Comparison of ENCODE assay signal across 15 cellular contexts in genomic region chr10:69467928-69468770, GRCh38. TPM values are rescaled to one million over a fixed set of nuclear protein-coding genes. Genes with fewer than 3 reads are reported as not detected.
DNase-seq lines count a peak whose midpoint lies in the region; ATAC-seq, FAIRE-seq and TF ChIP-seq lines count a peak whose summit lies in the region.
"Had no signal": no experiment of that assay in that cellular context is flagged by ENCODE, and none has a peak within 500 bp of the region (broad histone marks: within the 10 kb centered on the region; RNA-seq: fewer than 3 reads in every experiment).

No MANE protein-coding gene starts in this region.

- H3K4me1 Mint-ChIP-seq in neural progenitor cell (peaks cover 36% of the 10 kb centered on the region), osteocyte (ENCODE audit: unreplicated experiment) (peaks cover 16% of the 10 kb centered on the region)

- no peaks in the 10 kb centered on the region for H3K9me3 Mint-ChIP-seq in neural progenitor cell
- H3K9me3 Mint-ChIP-seq in osteocyte (ENCODE audit: unreplicated experiment): no peaks in the 10 kb centered on the region
- H3K9me3 Mint-ChIP-seq: natural killer cell had no signal

- no peak for DNase-seq in cardiac muscle cell (ENCODE audit: low read depth in 1 of 2, low spot score in 1 of 2)
- DNase-seq in Right ventricle myocardium superior: no peak
- DNase-seq in dermis blood vessel endothelial cell: peak; percentile 61
- DNase-seq in neural progenitor cell (ENCODE audit: low spot score): peak; percentile 24
- DNase-seq in kidney: no peak
- DNase-seq in osteocyte (ENCODE audit: extremely low spot score, unreplicated experiment): no peak
- no peak for DNase-seq in cortex of kidney (lab: John Stamatoyannopoulos, UW)
- no peak for DNase-seq in NCI-H128 (lab: John Stamatoyannopoulos, UW; ENCODE audit: unreplicated experiment)
- DNase-seq: activated CD4-positive, alpha-beta T cell treated with anti-CD3 and anti-CD28 coated beads, Interleukin-2, amount 50 U/mL, for 4 hours; DMS153; natural killer cell; NCI-H1092 treated with DMSO at 0.1 percent for 48 hours; Peyer's patch had no signal

- H3K79me2 ChIP-seq in neural progenitor cell (ENCODE audit: low read depth): no peaks in the 10 kb centered on the region

- H4K20me1 ChIP-seq in neural progenitor cell (ENCODE audit: low read depth): no peaks in the 10 kb centered on the region

- no peak overlapping the region for H3K4me3 Mint-ChIP-seq in neural progenitor cell
- no peak overlapping the region for H3K4me3 Mint-ChIP-seq in osteocyte (ENCODE audit: unreplicated experiment)
- H3K4me3 Mint-ChIP-seq: natural killer cell had no signal

- H3K4me1 ChIP-seq in cardiac muscle cell (ENCODE audit: low read depth): peaks cover 77% of the 10 kb centered on the region
- H3K4me1 ChIP-seq in neural progenitor cell: peaks cover 18% of the 10 kb centered on the region
- H3K4me1 ChIP-seq in kidney (ENCODE audit: control insufficient read depth in 1 of 2, insufficient read depth in 1 of 2, low read depth in 1 of 2, low read length in 2 of 2): peaks cover 11 to 27% of the 10 kb centered on the region in 2 donors

- H3K4me2 ChIP-seq in neural progenitor cell: peak overlapping the region; percentile 45

- H3F3A ChIP-seq in neural progenitor cell (ENCODE audit: low read depth): no peaks in the 10 kb centered on the region

- FAIRE-seq in kidney (lab: Jason Lieb, UNC): no peak

- H3K36me3 ChIP-seq in cardiac muscle cell (no peaks in the 10 kb centered on the region), neural progenitor cell (no peaks in the 10 kb centered on the region), kidney (ENCODE audit: control insufficient read depth in 1 of 2, insufficient read depth in 2 of 2, low read length in 2 of 2) (no peaks in the 10 kb centered on the region)
- H3K36me3 ChIP-seq: Peyer's patch had no signal

- TF ChIP-seq CTCF in cardiac muscle cell (IDR thresholded peaks at IDR 0.05; ENCODE audit: low read depth, low read length) (no peak), neural progenitor cell (IDR thresholded peaks at IDR 0.05) (no peak), kidney (IDR thresholded peaks at IDR 0.05; ENCODE audit: borderline replicate concordance, extremely low read depth, insufficient read depth) (no peak), osteocyte (IDR thresholded peaks at IDR 0.05) (no peak)

- H3K27ac Mint-ChIP-seq in neural progenitor cell (peak overlapping the region; percentile 27), osteocyte (ENCODE audit: unreplicated experiment) (no peak overlapping the region)
- H3K27ac Mint-ChIP-seq: natural killer cell had no signal

- H3K27ac ChIP-seq in cardiac muscle cell: peak overlapping the region; percentile 1
- H3K27ac ChIP-seq in neural progenitor cell: no peak overlapping the region
- H3K27ac ChIP-seq in kidney (ENCODE audit: low read depth in 2 of 2, low read length in 2 of 2): no peak overlapping the region

- no peak overlapping the region for H3K4me3 ChIP-seq in cardiac muscle cell
- no peak overlapping the region for H3K4me3 ChIP-seq in neural progenitor cell
- no peak overlapping the region for H3K4me3 ChIP-seq in kidney (ENCODE audit: low read length in 2 of 2)
- H3K4me3 ChIP-seq: Peyer's patch had no signal

- intact Hi-C loops in Right ventricle myocardium superior (cut with DNase I) (no loop called here), kidney (cut with DNase I) (no loop called here)

- no peak overlapping the region for H2AFZ ChIP-seq in neural progenitor cell (replicated peaks)

- no peak for ATAC-seq in Right ventricle myocardium superior (ENCODE audit: poor library complexity)
- ATAC-seq: natural killer cell had no signal

- H3K9me3 ChIP-seq in cardiac muscle cell (ENCODE audit: low read depth) (no peaks in the 10 kb centered on the region), neural progenitor cell (ENCODE audit: low read depth) (no peaks in the 10 kb centered on the region), kidney (ENCODE audit: control insufficient read depth in 1 of 2, low read length in 2 of 2) (no peaks in the 10 kb centered on the region)
- H3K9me3 ChIP-seq: Peyer's patch had no signal

- H3K9ac ChIP-seq in neural progenitor cell: no peak overlapping the region
- H3K9ac ChIP-seq in kidney (ENCODE audit: low read length in 2 of 2): peak overlapping the region in 1 of 2 donors; percentile 23

- H3K27me3 ChIP-seq in cardiac muscle cell: no peaks in the 10 kb centered on the region
- no peaks in the 10 kb centered on the region for H3K27me3 ChIP-seq in neural progenitor cell
- H3K27me3 ChIP-seq: Peyer's patch had no signal

- H3K36me3 Mint-ChIP-seq in neural progenitor cell (no peaks in the 10 kb centered on the region), osteocyte (ENCODE audit: unreplicated experiment) (no peaks in the 10 kb centered on the region)
- H3K36me3 Mint-ChIP-seq: natural killer cell had no signal

- H3K27me3 Mint-ChIP-seq in neural progenitor cell (ENCODE audit: insufficient read depth, low read depth): peaks cover 15% of the 10 kb centered on the region
- peaks cover 3% of the 10 kb centered on the region for H3K27me3 Mint-ChIP-seq in osteocyte (ENCODE audit: unreplicated experiment)

RNA-seq across cellular contexts. Expression of gene TSPAN15, which starts 16.9 kb away (rescaled TPM):
- total RNA-seq in cardiac muscle cell (179 and 289 TPM in 2 replicates), Right ventricle myocardium superior (9.5 TPM), dermis blood vessel endothelial cell (108 and 175 TPM in 2 replicates), neural progenitor cell (ENCODE audit: low replicate concordance) (6.8 and 8.7 TPM in 2 replicates), kidney (65.4 TPM), osteocyte (0.94 TPM in 1 of 2 replicates, not detected in the other)
- polyA plus RNA-seq in cardiac muscle cell (252 and 541 TPM in 2 replicates), kidney (ENCODE audit: insufficient read depth, low read depth, low replicate concordance) (28.2 TPM)

RNA-seq across cellular contexts. Expression of gene TACR2, which starts 51.4 kb away (rescaled TPM):
- total RNA-seq in cardiac muscle cell (not detected in 2 replicates), Right ventricle myocardium superior (0.24 TPM), dermis blood vessel endothelial cell (0.09 and 0.34 TPM in 2 replicates), neural progenitor cell (ENCODE audit: low replicate concordance) (not detected in 2 replicates), kidney (0.38 TPM), osteocyte (not detected in 2 replicates)
- polyA plus RNA-seq in cardiac muscle cell (0.26 and 0.53 TPM in 2 replicates), kidney (ENCODE audit: insufficient read depth, low read depth, low replicate concordance) (0.37 TPM)
- total RNA-seq: kidney epithelial cell; natural killer cell; T-helper 2 cell treated with Interferon-gamma antibody and Interleukin-4, amounts not matched to agents 100 ng/mL and 5 ng/mL, for 36 hours had no signal

Comparison
In these comparisons a context has a peak if more than half of its experiments do, and no peak if none do; other contexts are left out.
1. DNase-seq: peak in dermis blood vessel endothelial cell (single experiment) and neural progenitor cell (single experiment); none in cardiac muscle cell (0 of 2), Right ventricle myocardium superior (single experiment), kidney (single experiment), osteocyte (single experiment), cortex of kidney (single experiment) and NCI-H128 (single experiment).